ENCODE assay signal across 10 cellular contexts in genomic region chr14:68844210-68844545, GRCh38. TPM values are rescaled to one million over a fixed set of nuclear protein-coding genes. Genes with fewer than 3 reads are reported as not detected.
DNase-seq lines count a peak whose midpoint lies in the region; ATAC-seq and TF ChIP-seq lines count a peak whose summit lies in the region.
"Had no signal": no experiment of that assay in that cellular context is flagged by ENCODE, and none has a peak within 500 bp of the region (broad histone marks: within the 10 kb centered on the region; RNA-seq: fewer than 3 reads in every experiment).

No MANE protein-coding gene starts in this region.

- H3K9ac ChIP-seq in iPS-15b (ENCODE audit: low read depth, low read length) = no peak overlapping the region
- no peak overlapping the region for H3K9ac ChIP-seq in skeletal muscle satellite cell (ENCODE audit: low read depth, low read length)

- H3K9me3 ChIP-seq in HEK293 (ENCODE audit: control insufficient read depth, insufficient read depth, low read depth, low read length) = no peaks in the 10 kb centered on the region
- no peaks in the 10 kb centered on the region for H3K9me3 ChIP-seq in T-helper 17 cell (ENCODE audit: control insufficient read depth, low read length, poor library complexity, severe bottlenecking)
- no peaks in the 10 kb centered on the region for H3K9me3 ChIP-seq in iPS-15b (ENCODE audit: control insufficient read depth, insufficient read depth, low read length)
- no peaks in the 10 kb centered on the region for H3K9me3 ChIP-seq in skeletal muscle satellite cell (replicated peaks; ENCODE audit: low read length)

- POLR2A ChIA-PET in HEK293 (lab: Yijun Ruan, JAX) = no interaction called here

- H3K4me3 ChIP-seq in HEK293 (ENCODE audit: low read depth, low read length) (no peak overlapping the region), iPS-15b (ENCODE audit: low read depth, low read length) (peak overlapping the region; percentile 81), skeletal muscle satellite cell (ENCODE audit: low read length) (no peak overlapping the region)

- CTCF ChIA-PET in HEK293 (lab: Yijun Ruan, JAX) = interaction anchor here (0.6 to 3.4 kb wide), 33 partner anchors 9 to 1044 kb away, joined by 3 to 45 read pairs (median 4); no protein-coding TSS in a partner anchor

- no peak for TF ChIP-seq CTCF in HEK293 (tag by site-specific recombination; IDR thresholded peaks at IDR 0.05)

- H3K27me3 ChIP-seq in iPS-15b (ENCODE audit: control insufficient read depth, insufficient read depth, low read length) (no peaks in the 10 kb centered on the region), skeletal muscle satellite cell (ENCODE audit: control insufficient read depth, insufficient read depth, low read length) (no peaks in the 10 kb centered on the region)
- H3K27me3 ChIP-seq: brain microvascular endothelial cell had no signal

- H3K36me3 Mint-ChIP-seq in T-helper 17 cell (ENCODE audit: low read depth) = peaks cover under 1% of the 10 kb centered on the region

- H3K4me1 Mint-ChIP-seq in T-helper 17 cell = peaks cover 18% of the 10 kb centered on the region

- H3K36me3 ChIP-seq in HEK293 (ENCODE audit: control insufficient read depth in 2 of 2, insufficient read depth in 1 of 2, low read length in 2 of 2) = no peaks in the 10 kb centered on the region
- no peaks in the 10 kb centered on the region for H3K36me3 ChIP-seq in iPS-15b (ENCODE audit: control insufficient read depth, insufficient read depth, low read length)
- peaks cover 11% of the 10 kb centered on the region for H3K36me3 ChIP-seq in skeletal muscle satellite cell (ENCODE audit: insufficient read depth, low read length)

- H3K4me2 ChIP-seq in skeletal muscle satellite cell (ENCODE audit: low read length) = peak overlapping the region; percentile 77

- 0 out of 2 replicates have a peak, but pooled peaks cover 3% of the 10 kb centered on the region for H3K4me1 ChIP-seq in HEK293 (ENCODE audit: control insufficient read depth, insufficient read depth, low read length)
- no peaks in the 10 kb centered on the region for H3K4me1 ChIP-seq in iPS-15b (ENCODE audit: control insufficient read depth, insufficient read depth, low read length)
- peaks cover 22% of the 10 kb centered on the region for H3K4me1 ChIP-seq in skeletal muscle satellite cell (ENCODE audit: control insufficient read depth, insufficient read depth, low read length)

- no peak overlapping the region for H3K27ac ChIP-seq in HEK293 (ENCODE audit: extremely low read depth, low read depth, low read length)
- H3K27ac ChIP-seq: brain microvascular endothelial cell had no signal

- H3K4me3 Mint-ChIP-seq in T-helper 17 cell = peak overlapping the region; percentile 58

- DNase-seq in T-helper 17 cell (no peak), cerebellar nuclear complex (lab: John Stamatoyannopoulos, UW) (no peak), RKO (ENCODE audit: low spot score) (no peak), HCEC 1CT (no peak)
- DNase-seq in NK-92 treated with Interleukin-12 subunit alpha and Interleukin-12 subunit beta, amount 100 ng/mL, for 24 hours (lab: John Stamatoyannopoulos, UW) = no peak

- peaks cover 13% of the 10 kb centered on the region for H3K27me3 Mint-ChIP-seq in T-helper 17 cell

- ATAC-seq in T-helper 17 cell = no peak

- H3K27ac Mint-ChIP-seq in T-helper 17 cell = no peak overlapping the region
- H3K27ac Mint-ChIP-seq: stimulated activated naive CD8-positive, alpha-beta T cell treated with anti-CD3 and anti-CD28 coated beads, Interleukin-15, Interleukin-2, amounts not matched to agents 100 ng/mL and 50 ng/mL, for 24 hours had no signal

TF ChIP-seq in HEK293, 187 proteins besides CTCF, POLR2A, EP300 and RAD21:
- TF ChIP-seq ZNF266 (tag by site-specific recombination; IDR thresholded peaks at IDR 0.05; ENCODE audit: low read depth) (peak; percentile 52; the same call in 1 of the 2 replicates), ATF2 (tag by site-specific recombination; IDR thresholded peaks at IDR 0.05; ENCODE audit: low read depth) (no peak)

RNA-seq across cellular contexts. Expression of gene ZFP36L1, which starts 51.3 kb away (rescaled TPM):
- 100 to 1,000 TPM; 217 to 257 TPM for total RNA-seq in T-helper 17 cell
- total RNA-seq in skeletal muscle satellite cell (2012; rRNA removed) = 97.0 and 105 TPM in 2 replicates
